In the genomic region with DNA sequence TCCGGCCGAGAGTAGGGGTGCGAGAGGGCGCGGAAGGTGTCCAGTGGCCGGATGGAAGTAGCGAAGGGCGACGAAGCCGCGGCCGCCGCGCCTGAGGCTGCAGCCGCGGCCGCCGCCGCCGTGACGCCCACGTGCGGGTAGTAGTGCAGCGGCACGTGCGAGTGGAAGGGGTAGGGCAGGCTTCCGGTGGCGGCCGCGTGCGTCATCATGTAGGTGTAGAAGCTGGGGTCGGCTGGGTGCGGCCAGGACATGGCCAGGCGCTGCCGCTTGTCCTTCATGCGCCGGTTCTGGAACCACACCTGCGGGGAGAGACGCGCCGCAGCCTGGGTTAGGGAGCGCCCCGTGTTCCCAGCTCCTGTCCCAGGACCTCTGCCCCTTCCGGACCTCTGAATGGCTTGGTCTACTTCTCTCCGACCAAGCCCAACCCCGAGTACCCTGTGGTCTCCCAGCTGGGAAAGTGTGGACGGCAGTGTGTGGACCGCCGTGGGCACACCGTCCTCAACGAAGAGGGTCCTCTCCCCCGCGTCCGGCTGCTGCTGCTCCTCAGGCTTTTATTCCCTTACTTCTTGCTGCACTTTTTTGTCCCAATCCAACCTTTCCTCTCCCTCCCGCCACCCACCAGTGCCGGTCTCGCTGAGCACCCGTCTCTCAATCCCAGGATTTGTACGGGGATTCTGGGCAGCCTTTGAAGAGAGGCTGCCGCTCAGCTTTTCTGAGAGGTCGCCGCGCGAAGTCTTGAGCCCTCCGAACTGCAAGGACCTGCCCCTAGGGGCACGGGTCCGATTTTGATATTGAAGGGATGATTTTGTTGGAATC, we compare ENCODE assay signal across 11 cellular contexts. TPM values are rescaled to one million over a fixed set of nuclear protein-coding genes. Genes with fewer than 3 reads are reported as not detected.
A peak's percentile ranks its signal among the peaks of the same experiment; 100 is the strongest.
DNase-seq lines count a peak whose midpoint lies in the region; ATAC-seq and TF ChIP-seq lines count a peak whose summit lies in the region.
"Had no signal": no experiment of that assay in that cellular context is flagged by ENCODE, and none has a peak within 500 bp of the region (broad histone marks: within the 10 kb centered on the region; RNA-seq: fewer than 3 reads in every experiment).

No MANE protein-coding gene starts in this region.

- no peak overlapping the region for H3K9ac ChIP-seq in NT2/D1 (ENCODE audit: insufficient read length, low read depth)
- H3K9ac ChIP-seq in skeletal muscle satellite cell (ENCODE audit: low read depth, low read length): no peak overlapping the region

- no peaks in the 10 kb centered on the region for H3K36me3 ChIP-seq in NT2/D1 (ENCODE audit: insufficient read depth, insufficient read length, low read length)
- no peaks in the 10 kb centered on the region for H3K36me3 ChIP-seq in esophagus muscularis mucosa
- no peaks in the 10 kb centered on the region for H3K36me3 ChIP-seq in skeletal muscle satellite cell (ENCODE audit: insufficient read depth, low read length)
- H3K36me3 ChIP-seq: pancreas had no signal

- no peak overlapping the region for H3K27ac Mint-ChIP-seq in activated CD4-positive, alpha-beta T cell treated with anti-CD3 and anti-CD28 coated beads for 36 hours

- H3K4me1 ChIP-seq in NT2/D1 (ENCODE audit: insufficient read depth, insufficient read length) (no peaks in the 10 kb centered on the region), esophagus muscularis mucosa (peaks cover 18 to 56% (median 53%) of the 10 kb centered on the region in 4 donors), skeletal muscle satellite cell (ENCODE audit: control insufficient read depth, insufficient read depth, low read length) (peaks cover 13% of the 10 kb centered on the region)
- H3K4me1 ChIP-seq: pancreas had no signal

- peaks cover 6% of the 10 kb centered on the region for H3K9me3 Mint-ChIP-seq in activated CD4-positive, alpha-beta T cell treated with anti-CD3 and anti-CD28 coated beads for 36 hours (ENCODE audit: low read depth)

- H3K27me3 Mint-ChIP-seq in activated CD4-positive, alpha-beta T cell treated with anti-CD3 and anti-CD28 coated beads for 36 hours: peaks cover 70% of the 10 kb centered on the region

- H3K4me3 ChIP-seq in NT2/D1 (ENCODE audit: insufficient read length, low read depth) (peak overlapping the region; percentile 25), esophagus muscularis mucosa (peak overlapping the region; percentile 26 to 48 (median 38)), skeletal muscle satellite cell (ENCODE audit: low read length) (peak overlapping the region; percentile 59)

- POLR2A ChIA-PET in activated CD4-positive, alpha-beta T cell treated with anti-CD3 and anti-CD28 coated beads for 36 hours (lab: Charles Lee): no interaction called here

- intact Hi-C loops in activated CD4-positive, alpha-beta T cell treated with anti-CD3 and anti-CD28 coated beads for 36 hours (cut with DNase I, micrococcal nuclease): loop anchor here (1.0 to 10.0 kb wide), 4 partner anchors 13 to 1748 kb away; a partner anchor contains a TSS
- intact Hi-C loops in esophagus muscularis mucosa (cut with DNase I): loop anchor here (10.0 kb wide), 1 partner anchor 1746 kb away; a partner anchor contains a TSS

- H3K27me3 ChIP-seq in NT2/D1 (ENCODE audit: insufficient read depth, insufficient read length) (peaks cover 55% of the 10 kb centered on the region), esophagus muscularis mucosa (peaks cover 0 to 100% (median 90%) of the 10 kb centered on the region in 4 donors), skeletal muscle satellite cell (ENCODE audit: control insufficient read depth, insufficient read depth, low read length) (peaks cover 97% of the 10 kb centered on the region)

- WGBS in esophagus muscularis mucosa: 8% methylated on average over 35 of the region's 67 CpGs

- ATAC-seq in activated CD4-positive, alpha-beta T cell treated with anti-CD3 and anti-CD28 coated beads for 36 hours: peak; percentile 16
- no peak for ATAC-seq in GM21360 (IDR thresholded peaks at IDR 0.05; ENCODE audit: unreplicated experiment)

- DNase-seq in activated CD4-positive, alpha-beta T cell treated with anti-CD3 and anti-CD28 coated beads for 36 hours: peak; percentile 54
- no peak for DNase-seq in activated CD4-positive, alpha-beta T cell treated with anti-CD3 and anti-CD28 coated beads, Interleukin-2, amount 50 U/mL, for 48 hours
- DNase-seq in NT2/D1 (ENCODE audit: low read depth, low spot score) (no peak), esophagus muscularis mucosa (ENCODE audit: extremely low spot score) (no peak), NCI-H1694 (lab: John Stamatoyannopoulos, UW) (no peak), dermis blood vessel endothelial cell (no peak)
- DNase-seq: MM.1S had no signal

- H3K9me3 ChIP-seq in NT2/D1 (ENCODE audit: insufficient read depth, low read length) (peaks cover 39% of the 10 kb centered on the region), esophagus muscularis mucosa (peaks cover 0 to 3% (median 0%) of the 10 kb centered on the region in 4 donors), skeletal muscle satellite cell (replicated peaks; ENCODE audit: low read length) (peaks cover 7% of the 10 kb centered on the region)
- H3K9me3 ChIP-seq: pancreas had no signal

- peaks cover 9% of the 10 kb centered on the region for H3K36me3 Mint-ChIP-seq in activated CD4-positive, alpha-beta T cell treated with anti-CD3 and anti-CD28 coated beads for 36 hours (ENCODE audit: low read depth)

- peaks cover 13% of the 10 kb centered on the region for H3K4me1 Mint-ChIP-seq in activated CD4-positive, alpha-beta T cell treated with anti-CD3 and anti-CD28 coated beads for 36 hours

- TF ChIP-seq CTCF in esophagus muscularis mucosa (IDR thresholded peaks at IDR 0.05): no peak

- CTCF ChIA-PET in activated CD4-positive, alpha-beta T cell treated with anti-CD3 and anti-CD28 coated beads for 36 hours (lab: Charles Lee): interaction anchor here (0.5 to 1.0 kb wide), 5 partner anchors 21 to 726 kb away, joined by 3 to 5 read pairs (median 3); a partner anchor contains a TSS

- H3K27ac ChIP-seq in esophagus muscularis mucosa (replicated peaks in 1 of 4): no peak overlapping the region
- H3K27ac ChIP-seq: pancreas had no signal

- no peak for TF ChIP-seq EP300 in esophagus muscularis mucosa (IDR thresholded peaks at IDR 0.05)

- no peak for TF ChIP-seq POLR2A in esophagus muscularis mucosa (IDR thresholded peaks at IDR 0.05; ENCODE audit: low read depth)

- peak overlapping the region; percentile 48 for H3K4me3 Mint-ChIP-seq in activated CD4-positive, alpha-beta T cell treated with anti-CD3 and anti-CD28 coated beads for 36 hours

- peak overlapping the region; percentile 81 for H3K4me2 ChIP-seq in skeletal muscle satellite cell (ENCODE audit: low read length)

RNA-seq across cellular contexts. Expression of a gene that starts 3.0 kb away (rescaled TPM):
- not detected for total RNA-seq in activated CD4-positive, alpha-beta T cell treated with anti-CD3 and anti-CD28 coated beads for 36 hours
- total RNA-seq in esophagus muscularis mucosa: under 1 TPM in 1 of 4 donors, not detected in 3; 0.11 TPM
- not detected in 2 replicates for total RNA-seq in skeletal muscle satellite cell (2012; rRNA removed)
- not detected in 2 replicates for total RNA-seq in dermis blood vessel endothelial cell
- total RNA-seq: pancreas, ureter had no signal

RNA-seq across cellular contexts. Expression of a gene that starts 11.8 kb away (rescaled TPM):
- total RNA-seq in activated CD4-positive, alpha-beta T cell treated with anti-CD3 and anti-CD28 coated beads for 36 hours: not detected
- not detected for total RNA-seq in esophagus muscularis mucosa
- not detected in 2 replicates for total RNA-seq in skeletal muscle satellite cell (2012; rRNA removed)
- total RNA-seq in dermis blood vessel endothelial cell: under 0.01 TPM in 1 of 2 replicates, not detected in the other
- total RNA-seq: pancreas, ureter had no signal

RNA-seq across cellular contexts. Expression of a gene that starts 18.8 kb away (rescaled TPM):
- total RNA-seq in activated CD4-positive, alpha-beta T cell treated with anti-CD3 and anti-CD28 coated beads for 36 hours: not detected
- not detected for total RNA-seq in esophagus muscularis mucosa
- not detected in 2 replicates for total RNA-seq in skeletal muscle satellite cell (2012; rRNA removed)
- total RNA-seq in dermis blood vessel endothelial cell: not detected in 2 replicates
- total RNA-seq: pancreas, ureter had no signal

RNA-seq across cellular contexts. Expression of a gene that starts 26.3 kb away (rescaled TPM):
- not detected for total RNA-seq in activated CD4-positive, alpha-beta T cell treated with anti-CD3 and anti-CD28 coated beads for 36 hours
- total RNA-seq in esophagus muscularis mucosa (not detected), dermis blood vessel endothelial cell (0.17 TPM in 1 of 2 replicates, not detected in the other)
- not detected in 2 replicates for total RNA-seq in skeletal muscle satellite cell (2012; rRNA removed)
- total RNA-seq: pancreas had no signal

RNA-seq across cellular contexts. Expression of a gene that starts 35.8 kb away (rescaled TPM):
- not detected for total RNA-seq in activated CD4-positive, alpha-beta T cell treated with anti-CD3 and anti-CD28 coated beads for 36 hours
- under 1 TPM in 2 of 4 donors, not detected in 2; 0.42 to 0.50 TPM for total RNA-seq in esophagus muscularis mucosa
- total RNA-seq in skeletal muscle satellite cell (2012; rRNA removed): 0.22 and 0.25 TPM in 2 replicates
- total RNA-seq in dermis blood vessel endothelial cell: 7.7 and 15.2 TPM in 2 replicates
- total RNA-seq: pancreas had no signal
